Comparison of ENCODE assay signal across 1 cellular context in the genomic region with DNA sequence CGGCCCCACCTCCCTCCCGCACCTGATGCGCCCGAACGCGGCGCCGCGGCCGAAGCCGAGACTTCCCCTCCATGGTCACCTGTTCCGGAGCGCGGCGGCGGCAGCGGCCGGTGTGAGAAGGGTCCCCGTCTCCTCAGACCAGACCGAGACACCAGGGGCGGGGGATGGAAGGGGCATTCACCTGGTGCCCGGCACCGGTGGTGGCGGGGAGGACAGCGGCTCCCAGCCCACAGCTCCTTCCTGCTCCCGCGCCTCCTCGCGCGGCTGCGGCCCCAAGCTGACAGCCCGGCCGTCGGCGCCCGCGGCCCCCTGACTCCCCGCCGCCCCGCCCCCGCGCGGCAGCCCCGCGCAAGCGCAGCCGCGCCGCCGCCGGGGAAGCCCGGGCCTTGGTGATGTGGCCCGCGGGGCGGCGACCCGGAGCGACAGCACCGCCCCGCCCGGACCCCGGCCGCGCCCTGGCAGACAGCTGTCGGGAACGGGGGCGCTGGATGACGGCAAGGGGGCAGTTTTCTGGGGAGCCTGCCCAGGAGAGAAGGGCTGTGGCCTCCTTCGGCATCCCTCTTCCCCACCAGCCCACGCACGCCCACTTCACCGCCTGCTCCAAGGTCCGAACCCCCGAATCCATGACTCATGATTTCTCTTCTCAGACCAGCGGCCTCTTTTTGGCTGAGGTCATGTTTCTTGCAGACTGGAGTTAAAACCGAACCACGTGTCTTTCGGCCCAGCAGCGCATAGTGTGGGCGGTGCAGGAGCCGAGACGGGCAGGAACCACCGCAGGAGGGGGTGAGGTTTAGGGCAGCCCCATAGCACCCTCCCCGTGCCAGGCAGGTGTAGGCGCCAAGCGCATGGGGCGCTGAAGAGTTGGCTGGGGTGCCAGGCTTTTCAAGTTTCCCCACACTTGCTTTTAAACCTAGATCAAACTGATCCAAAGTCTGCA.
TF ChIP-seq lines count a peak whose summit lies in the region.

TSS of gene SLC41A2 (minus strand) at position 282 of the 937 bp plus-strand sequence. CDS start 29,763 bp downstream, outside the sequence.

TF ChIP-seq in HepG2, 621 proteins besides CTCF, POLR2A, EP300 and RAD21 (continued from another document and continues in another):
- TF ChIP-seq TRAFD1 (CRISPR knock-in tag; IDR thresholded peaks at IDR 0.05; ENCODE audit: borderline replicate concordance), result no peak
- TF ChIP-seq ZBTB3 (CRISPR knock-in tag; IDR thresholded peaks at IDR 0.05; ENCODE audit: borderline replicate concordance, low read depth), result no peak
- TF ChIP-seq MXI1 (IDR thresholded peaks at IDR 0.05; ENCODE audit: borderline replicate concordance, low read depth, low read length), result peak; percentile 91; the same call in 1 of the 3 replicates
- TF ChIP-seq, protein P1, sequence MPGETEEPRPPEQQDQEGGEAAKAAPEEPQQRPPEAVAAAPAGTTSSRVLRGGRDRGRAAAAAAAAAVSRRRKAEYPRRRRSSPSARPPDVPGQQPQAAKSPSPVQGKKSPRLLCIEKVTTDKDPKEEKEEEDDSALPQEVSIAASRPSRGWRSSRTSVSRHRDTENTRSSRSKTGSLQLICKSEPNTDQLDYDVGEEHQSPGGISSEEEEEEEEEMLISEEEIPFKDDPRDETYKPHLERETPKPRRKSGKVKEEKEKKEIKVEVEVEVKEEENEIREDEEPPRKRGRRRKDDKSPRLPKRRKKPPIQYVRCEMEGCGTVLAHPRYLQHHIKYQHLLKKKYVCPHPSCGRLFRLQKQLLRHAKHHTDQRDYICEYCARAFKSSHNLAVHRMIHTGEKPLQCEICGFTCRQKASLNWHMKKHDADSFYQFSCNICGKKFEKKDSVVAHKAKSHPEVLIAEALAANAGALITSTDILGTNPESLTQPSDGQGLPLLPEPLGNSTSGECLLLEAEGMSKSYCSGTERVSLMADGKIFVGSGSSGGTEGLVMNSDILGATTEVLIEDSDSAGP (CRISPR knock-in tag; IDR thresholded peaks at IDR 0.05; ENCODE audit: borderline replicate concordance), result no peak; the same call in 1 of the 2 replicates
- no peak for TF ChIP-seq HDAC6 (IDR thresholded peaks at IDR 0.05; ENCODE audit: low read depth, low read length)
- TF ChIP-seq MZF1 (CRISPR knock-in tag; IDR thresholded peaks at IDR 0.05; ENCODE audit: borderline replicate concordance), result no peak
- no peak for TF ChIP-seq PTBP1 (IDR thresholded peaks at IDR 0.05; ENCODE audit: low read depth, low read length, poor library complexity, severe bottlenecking)
- no peak for TF ChIP-seq HNRNPUL1 (IDR thresholded peaks at IDR 0.05; ENCODE audit: low read depth, low read length)
- TF ChIP-seq MAFK (conservative IDR thresholded peaks at IDR 0.05 in 1 of 2, IDR thresholded peaks at IDR 0.05 in 1 of 2; ENCODE audit: low read length in 2 of 2), result peak; percentile 77 to 88
- TF ChIP-seq, protein P2, sequence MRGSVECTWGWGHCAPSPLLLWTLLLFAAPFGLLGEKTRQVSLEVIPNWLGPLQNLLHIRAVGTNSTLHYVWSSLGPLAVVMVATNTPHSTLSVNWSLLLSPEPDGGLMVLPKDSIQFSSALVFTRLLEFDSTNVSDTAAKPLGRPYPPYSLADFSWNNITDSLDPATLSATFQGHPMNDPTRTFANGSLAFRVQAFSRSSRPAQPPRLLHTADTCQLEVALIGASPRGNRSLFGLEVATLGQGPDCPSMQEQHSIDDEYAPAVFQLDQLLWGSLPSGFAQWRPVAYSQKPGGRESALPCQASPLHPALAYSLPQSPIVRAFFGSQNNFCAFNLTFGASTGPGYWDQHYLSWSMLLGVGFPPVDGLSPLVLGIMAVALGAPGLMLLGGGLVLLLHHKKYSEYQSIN (CRISPR knock-in tag; IDR thresholded peaks at IDR 0.05; ENCODE audit: borderline replicate concordance), result no peak
- TF ChIP-seq ZFP36L2 (CRISPR knock-in tag; IDR thresholded peaks at IDR 0.05), result no peak
- no peak for TF ChIP-seq JUN (CRISPR knock-in tag; IDR thresholded peaks at IDR 0.05)
- no peak; the same call in 1 of the 2 replicates for TF ChIP-seq ZNF879 (CRISPR knock-in tag; IDR thresholded peaks at IDR 0.05)
- no peak for TF ChIP-seq ATAD3A (CRISPR knock-in tag; IDR thresholded peaks at IDR 0.05)
- no peak; the same call in none of the 2 replicates for TF ChIP-seq KMT2B (CRISPR knock-in tag; IDR thresholded peaks at IDR 0.05)
- no peak for TF ChIP-seq E2F5 (CRISPR knock-in tag; conservative IDR thresholded peaks at IDR 0.05)
- no peak for TF ChIP-seq ZNF615 (CRISPR knock-in tag; IDR thresholded peaks at IDR 0.05; ENCODE audit: borderline replicate concordance)
- TF ChIP-seq, protein P3, sequence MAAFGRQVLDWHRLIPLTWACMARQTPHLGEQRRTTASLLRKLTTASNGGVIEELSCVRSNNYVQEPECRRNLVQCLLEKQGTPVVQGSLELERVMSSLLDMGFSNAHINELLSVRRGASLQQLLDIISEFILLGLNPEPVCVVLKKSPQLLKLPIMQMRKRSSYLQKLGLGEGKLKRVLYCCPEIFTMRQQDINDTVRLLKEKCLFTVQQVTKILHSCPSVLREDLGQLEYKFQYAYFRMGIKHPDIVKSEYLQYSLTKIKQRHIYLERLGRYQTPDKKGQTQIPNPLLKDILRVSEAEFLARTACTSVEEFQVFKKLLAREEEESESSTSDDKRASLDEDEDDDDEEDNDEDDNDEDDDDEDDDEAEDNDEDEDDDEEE (CRISPR knock-in tag; IDR thresholded peaks at IDR 0.05), result 0 out of 2 replicates have a peak, but pooled peaks have one; percentile 9
- TF ChIP-seq RFX5 (IDR thresholded peaks at IDR 0.05; ENCODE audit: low read depth, low read length), result no peak
- no peak for TF ChIP-seq SNAPC5 (CRISPR knock-in tag; IDR thresholded peaks at IDR 0.05; ENCODE audit: borderline replicate concordance)
- TF ChIP-seq, protein P4, sequence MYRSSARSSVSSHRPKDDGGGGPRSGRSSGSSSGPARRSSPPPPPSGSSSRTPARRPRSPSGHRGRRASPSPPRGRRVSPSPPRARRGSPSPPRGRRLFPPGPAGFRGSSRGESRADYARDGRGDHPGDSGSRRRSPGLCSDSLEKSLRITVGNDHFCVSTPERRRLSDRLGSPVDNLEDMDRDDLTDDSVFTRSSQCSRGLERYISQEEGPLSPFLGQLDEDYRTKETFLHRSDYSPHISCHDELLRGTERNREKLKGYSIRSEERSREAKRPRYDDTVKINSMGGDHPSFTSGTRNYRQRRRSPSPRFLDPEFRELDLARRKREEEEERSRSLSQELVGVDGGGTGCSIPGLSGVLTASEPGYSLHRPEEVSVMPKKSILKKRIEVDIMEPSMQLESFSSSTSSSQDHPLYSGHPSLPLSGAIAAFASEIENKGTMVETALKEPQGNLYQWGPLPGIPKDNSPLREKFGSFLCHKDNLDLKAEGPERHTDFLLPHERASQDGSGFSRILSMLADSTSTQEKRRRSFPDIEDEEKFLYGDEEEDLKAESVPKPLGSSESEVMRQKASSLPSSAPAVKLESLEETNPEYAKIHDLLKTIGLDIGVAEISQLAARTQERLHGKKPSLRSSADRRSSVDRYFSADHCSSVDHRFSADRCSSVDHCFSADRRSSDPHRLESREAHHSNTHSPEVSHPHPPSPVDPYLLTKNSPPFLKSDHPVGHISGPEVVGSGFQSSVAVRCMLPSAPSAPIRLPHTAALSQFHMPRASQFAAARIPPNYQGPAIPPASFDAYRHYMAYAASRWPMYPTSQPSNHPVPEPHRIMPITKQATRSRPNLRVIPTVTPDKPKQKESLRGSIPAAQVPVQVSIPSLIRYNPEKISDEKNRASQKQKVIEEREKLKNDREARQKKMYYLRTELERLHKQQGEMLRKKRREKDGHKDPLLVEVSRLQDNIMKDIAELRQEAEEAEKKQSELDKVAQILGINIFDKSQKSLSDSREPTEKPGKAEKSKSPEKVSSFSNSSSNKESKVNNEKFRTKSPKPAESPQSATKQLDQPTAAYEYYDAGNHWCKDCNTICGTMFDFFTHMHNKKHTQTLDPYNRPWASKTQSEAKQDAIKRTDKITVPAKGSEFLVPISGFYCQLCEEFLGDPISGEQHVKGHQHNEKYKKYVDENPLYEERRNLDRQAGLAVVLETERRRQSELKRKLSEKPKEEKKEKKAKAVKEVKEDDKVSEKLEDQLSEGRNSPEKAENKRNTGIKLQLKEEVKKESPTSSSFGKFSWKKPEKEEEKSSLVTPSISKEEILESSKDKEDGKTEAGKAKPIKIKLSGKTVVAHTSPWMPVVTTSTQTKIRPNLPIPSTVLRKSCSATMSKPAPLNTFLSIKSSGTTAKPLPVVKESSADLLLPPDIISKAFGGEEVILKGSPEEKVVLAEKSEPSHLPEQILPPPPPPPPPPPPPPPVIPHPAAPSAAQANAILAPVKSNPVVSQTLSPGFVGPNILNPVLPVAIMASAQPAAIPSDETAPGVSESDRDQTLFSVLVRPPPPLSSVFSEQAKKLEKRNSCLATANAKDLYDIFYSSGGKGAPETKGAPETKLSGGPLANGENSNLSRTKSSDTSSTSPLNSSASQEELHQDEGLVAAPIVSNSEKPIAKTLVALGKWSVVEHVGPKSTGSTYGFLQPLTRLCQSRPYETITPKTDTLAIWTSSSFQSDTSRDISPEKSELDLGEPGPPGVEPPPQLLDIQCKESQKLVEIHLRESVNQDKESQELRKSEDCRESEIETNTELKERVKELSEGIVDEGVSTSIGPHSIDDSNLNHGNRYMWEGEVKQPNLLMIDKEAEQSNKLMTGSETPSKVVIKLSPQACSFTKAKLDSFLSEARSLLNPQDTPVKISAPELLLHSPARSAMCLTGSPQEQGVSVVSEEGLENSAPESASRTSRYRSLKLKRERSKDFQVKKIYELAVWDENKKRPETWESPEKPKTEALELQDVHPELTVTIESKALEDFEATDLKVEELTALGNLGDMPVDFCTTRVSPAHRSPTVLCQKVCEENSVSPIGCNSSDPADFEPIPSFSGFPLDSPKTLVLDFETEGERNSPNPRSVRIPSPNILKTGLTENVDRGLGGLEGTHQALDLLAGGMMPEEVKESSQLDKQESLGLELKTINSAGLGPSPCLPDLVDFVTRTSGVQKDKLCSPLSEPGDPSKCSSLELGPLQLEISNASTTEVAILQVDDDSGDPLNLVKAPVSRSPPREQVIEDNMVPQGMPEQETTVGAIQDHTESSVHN (CRISPR knock-in tag; IDR thresholded peaks at IDR 0.05), result no peak
- no peak for TF ChIP-seq ZNF878 (CRISPR knock-in tag; IDR thresholded peaks at IDR 0.05)
- TF ChIP-seq, protein P5, sequence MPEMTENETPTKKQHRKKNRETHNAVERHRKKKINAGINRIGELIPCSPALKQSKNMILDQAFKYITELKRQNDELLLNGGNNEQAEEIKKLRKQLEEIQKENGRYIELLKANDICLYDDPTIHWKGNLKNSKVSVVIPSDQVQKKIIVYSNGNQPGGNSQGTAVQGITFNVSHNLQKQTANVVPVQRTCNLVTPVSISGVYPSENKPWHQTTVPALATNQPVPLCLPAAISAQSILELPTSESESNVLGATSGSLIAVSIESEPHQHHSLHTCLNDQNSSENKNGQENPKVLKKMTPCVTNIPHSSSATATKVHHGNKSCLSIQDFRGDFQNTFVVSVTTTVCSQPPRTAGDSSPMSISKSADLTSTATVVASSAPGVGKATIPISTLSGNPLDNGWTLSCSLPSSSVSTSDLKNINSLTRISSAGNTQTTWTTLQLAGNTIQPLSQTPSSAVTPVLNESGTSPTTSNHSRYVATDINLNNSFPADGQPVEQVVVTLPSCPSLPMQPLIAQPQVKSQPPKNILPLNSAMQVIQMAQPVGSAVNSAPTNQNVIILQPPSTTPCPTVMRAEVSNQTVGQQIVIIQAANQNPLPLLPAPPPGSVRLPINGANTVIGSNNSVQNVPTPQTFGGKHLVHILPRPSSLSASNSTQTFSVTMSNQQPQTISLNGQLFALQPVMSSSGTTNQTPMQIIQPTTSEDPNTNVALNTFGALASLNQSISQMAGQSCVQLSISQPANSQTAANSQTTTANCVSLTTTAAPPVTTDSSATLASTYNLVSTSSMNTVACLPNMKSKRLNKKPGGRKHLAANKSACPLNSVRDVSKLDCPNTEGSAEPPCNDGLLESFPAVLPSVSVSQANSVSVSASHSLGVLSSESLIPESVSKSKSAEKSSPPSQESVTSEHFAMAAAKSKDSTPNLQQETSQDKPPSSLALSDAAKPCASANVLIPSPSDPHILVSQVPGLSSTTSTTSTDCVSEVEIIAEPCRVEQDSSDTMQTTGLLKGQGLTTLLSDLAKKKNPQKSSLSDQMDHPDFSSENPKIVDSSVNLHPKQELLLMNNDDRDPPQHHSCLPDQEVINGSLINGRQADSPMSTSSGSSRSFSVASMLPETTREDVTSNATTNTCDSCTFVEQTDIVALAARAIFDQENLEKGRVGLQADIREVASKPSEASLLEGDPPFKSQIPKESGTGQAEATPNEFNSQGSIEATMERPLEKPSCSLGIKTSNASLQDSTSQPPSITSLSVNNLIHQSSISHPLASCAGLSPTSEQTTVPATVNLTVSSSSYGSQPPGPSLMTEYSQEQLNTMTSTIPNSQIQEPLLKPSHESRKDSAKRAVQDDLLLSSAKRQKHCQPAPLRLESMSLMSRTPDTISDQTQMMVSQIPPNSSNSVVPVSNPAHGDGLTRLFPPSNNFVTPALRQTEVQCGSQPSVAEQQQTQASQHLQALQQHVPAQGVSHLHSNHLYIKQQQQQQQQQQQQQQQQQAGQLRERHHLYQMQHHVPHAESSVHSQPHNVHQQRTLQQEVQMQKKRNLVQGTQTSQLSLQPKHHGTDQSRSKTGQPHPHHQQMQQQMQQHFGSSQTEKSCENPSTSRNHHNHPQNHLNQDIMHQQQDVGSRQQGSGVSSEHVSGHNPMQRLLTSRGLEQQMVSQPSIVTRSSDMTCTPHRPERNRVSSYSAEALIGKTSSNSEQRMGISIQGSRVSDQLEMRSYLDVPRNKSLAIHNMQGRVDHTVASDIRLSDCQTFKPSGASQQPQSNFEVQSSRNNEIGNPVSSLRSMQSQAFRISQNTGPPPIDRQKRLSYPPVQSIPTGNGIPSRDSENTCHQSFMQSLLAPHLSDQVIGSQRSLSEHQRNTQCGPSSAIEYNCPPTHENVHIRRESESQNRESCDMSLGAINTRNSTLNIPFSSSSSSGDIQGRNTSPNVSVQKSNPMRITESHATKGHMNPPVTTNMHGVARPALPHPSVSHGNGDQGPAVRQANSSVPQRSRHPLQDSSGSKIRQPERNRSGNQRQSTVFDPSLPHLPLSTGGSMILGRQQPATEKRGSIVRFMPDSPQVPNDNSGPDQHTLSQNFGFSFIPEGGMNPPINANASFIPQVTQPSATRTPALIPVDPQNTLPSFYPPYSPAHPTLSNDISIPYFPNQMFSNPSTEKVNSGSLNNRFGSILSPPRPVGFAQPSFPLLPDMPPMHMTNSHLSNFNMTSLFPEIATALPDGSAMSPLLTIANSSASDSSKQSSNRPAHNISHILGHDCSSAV (CRISPR knock-in tag; IDR thresholded peaks at IDR 0.05; ENCODE audit: borderline replicate concordance), result no peak
- no peak for TF ChIP-seq RORA (CRISPR knock-in tag; IDR thresholded peaks at IDR 0.05)
- TF ChIP-seq ZNF367 (CRISPR knock-in tag; IDR thresholded peaks at IDR 0.05; ENCODE audit: borderline replicate concordance), result no peak
